Comparison of ENCODE assay signal across 8 cellular contexts in genomic region chr17:41786227-41787020, GRCh38. TPM values are rescaled to one million over a fixed set of nuclear protein-coding genes. Genes with fewer than 3 reads are reported as not detected.
A peak's percentile ranks its signal among the peaks of the same experiment; 100 is the strongest.
DNase-seq lines count a peak whose midpoint lies in the region; ATAC-seq and TF ChIP-seq lines count a peak whose summit lies in the region.

JUP (minus strand) TSS chr17:41786711; CDS start chr17:41771854, 14,857 bp downstream.

- H3K27ac Mint-ChIP-seq in activated CD8-positive, alpha-beta T cell treated with anti-CD3 and anti-CD28 coated beads, Interleukin-2, amount 10 ng/mL, durations not matched to agents 7 days and 5 days = no peak within 1 kb of the TSS

- H3K4me3 ChIP-seq in A673 (ENCODE audit: low read depth, low read length, poor library complexity, severe bottlenecking) = peak within 1 kb of the TSS; percentile 59
- H3K4me3 ChIP-seq in right lobe of liver = peak within 1 kb of the TSS; percentile 71 to 85 (median 80)

- H3K27me3 ChIP-seq in A673 (replicated peaks; ENCODE audit: insufficient read depth, low read depth, low read length, poor library complexity) (no peaks in the 10 kb centered on the region), right lobe of liver (no peaks in the 10 kb centered on the region)

- H3K9me3 ChIP-seq in A673 (ENCODE audit: low read depth, low read length, poor library complexity, severe bottlenecking) (no peaks in the 10 kb centered on the region), right lobe of liver (no peaks in the 10 kb centered on the region)

- H3K27me3 Mint-ChIP-seq in activated CD8-positive, alpha-beta T cell treated with anti-CD3 and anti-CD28 coated beads, Interleukin-2, amount 10 ng/mL, durations not matched to agents 7 days and 5 days (ENCODE audit: low read depth) = peaks cover 34% of the 10 kb centered on the region

- H3K9me3 Mint-ChIP-seq in activated CD8-positive, alpha-beta T cell treated with anti-CD3 and anti-CD28 coated beads, Interleukin-2, amount 10 ng/mL, durations not matched to agents 7 days and 5 days (ENCODE audit: insufficient read depth) = no peaks in the 10 kb centered on the region

- H3K27ac ChIP-seq in A673 (ENCODE audit: low read depth, low read length, poor library complexity, severe bottlenecking) (peak within 1 kb of the TSS; percentile 40), right lobe of liver (peak within 1 kb of the TSS; percentile 91 to 95 (median 95))

- peak; percentile 99 for TF ChIP-seq POLR2A in right lobe of liver (IDR thresholded peaks at IDR 0.05)

- under 1% methylated on average over 13 of the region's 79 CpGs for WGBS in right lobe of liver (ENCODE audit: insufficient coverage, low coverage, low lambda C conversion rate, missing lambda C conversion rate)

- TF ChIP-seq CTCF in A673 (conservative IDR thresholded peaks at IDR 0.05; ENCODE audit: low read depth, low read length) (peak; percentile 38; the same call in 1 of the 2 replicates), right lobe of liver (IDR thresholded peaks at IDR 0.05) (peak; percentile 81 to 86 (median 85))

- CTCF ChIA-PET in A673 (lab: Charles Lee) = interaction anchor here (0.6 to 1.0 kb wide), 3 partner anchors 25 to 282 kb away, joined by 3 to 5 read pairs (median 3); partner anchors contain the start of gene P3H4
- CTCF ChIA-PET in activated CD8-positive, alpha-beta T cell treated with anti-CD3 and anti-CD28 coated beads, Interleukin-2, amount 10 ng/mL, durations not matched to agents 7 days and 5 days (lab: Charles Lee) = interaction anchor here (0.8 to 2.0 kb wide), 14 partner anchors 8 to 173 kb away, joined by 3 to 18 read pairs (median 4); partner anchors contain the start of gene P3H4

- BruUV-seq in A673 (replicated peaks; lab: Mats Ljungman, UMichigan) = no TSS peak

- peak; percentile 77 for ATAC-seq in GM19023 (IDR thresholded peaks at IDR 0.05; ENCODE audit: unreplicated experiment)
- ATAC-seq in HG03521 (IDR thresholded peaks at IDR 0.05; ENCODE audit: unreplicated experiment) = peak; percentile 70
- peak; percentile 94 for ATAC-seq in activated CD8-positive, alpha-beta T cell treated with anti-CD3 and anti-CD28 coated beads, Interleukin-2, amount 10 ng/mL, durations not matched to agents 7 days and 5 days
- ATAC-seq in right lobe of liver = peak; percentile 94 to 98 (median 96)

- H3K36me3 Mint-ChIP-seq in activated CD8-positive, alpha-beta T cell treated with anti-CD3 and anti-CD28 coated beads, Interleukin-2, amount 10 ng/mL, durations not matched to agents 7 days and 5 days (ENCODE audit: low read depth) = no peaks in the 10 kb centered on the region

- intact Hi-C loops in A673 (cut with micrococcal nuclease; ENCODE audit: unreplicated experiment) (no loop called here), right lobe of liver (cut with DNase I) (no loop called here)

- POLR2A ChIA-PET in A673 (lab: Charles Lee; ENCODE audit: low non-redundant PET) = interaction anchor here (0.5 kb wide), 1 partner anchor 882 kb away, joined by 3 read pairs; no protein-coding TSS in a partner anchor
- POLR2A ChIA-PET in activated CD8-positive, alpha-beta T cell treated with anti-CD3 and anti-CD28 coated beads, Interleukin-2, amount 10 ng/mL, durations not matched to agents 7 days and 5 days (lab: Charles Lee) = interaction anchor here (0.6 kb wide), 1 partner anchor 142 kb away, joined by 3 read pairs; no protein-coding TSS in a partner anchor

- H3K4me1 Mint-ChIP-seq in activated CD8-positive, alpha-beta T cell treated with anti-CD3 and anti-CD28 coated beads, Interleukin-2, amount 10 ng/mL, durations not matched to agents 7 days and 5 days (ENCODE audit: low read depth) = peaks cover 40% of the 10 kb centered on the region

- peak within 1 kb of the TSS; percentile 53 for H3K4me3 Mint-ChIP-seq in activated CD8-positive, alpha-beta T cell treated with anti-CD3 and anti-CD28 coated beads, Interleukin-2, amount 10 ng/mL, durations not matched to agents 7 days and 5 days

- peaks cover 12% of the 10 kb centered on the region for H3K4me1 ChIP-seq in A673 (ENCODE audit: insufficient read depth, low read length, poor library complexity, severe bottlenecking)
- H3K4me1 ChIP-seq in right lobe of liver = peaks cover 0 to 34% (median 10%) of the 10 kb centered on the region in 4 donors

- no peaks in the 10 kb centered on the region for H3K36me3 ChIP-seq in A673 (ENCODE audit: insufficient read depth, low read length, poor library complexity, severe bottlenecking)
- no peaks in the 10 kb centered on the region for H3K36me3 ChIP-seq in right lobe of liver

- DNase-seq in A673 (ENCODE audit: low spot score) (peak; percentile 97), NCI-H774 (lab: John Stamatoyannopoulos, UW) (peak; percentile 100), ecto neural progenitor cell (ENCODE audit: low spot score) (peak; percentile 100), right lobe of liver (peak; percentile 100)
- peak; percentile 90 for DNase-seq in activated CD8-positive, alpha-beta T cell treated with anti-CD3 and anti-CD28 coated beads, Interleukin-2, amount 10 ng/mL, durations not matched to agents 7 days and 5 days
- DNase-seq in stimulated activated CD4-positive, alpha-beta T cell treated with anti-CD3 and anti-CD28 coated beads, Interleukin-4, amount 100 ng/mL, for 24 hours = peak; percentile 89

RNA-seq across cellular contexts. Expression of gene JUP, which starts in this region (rescaled TPM):
- 15.7 and 25.2 TPM in 2 replicates for total RNA-seq in A673 (2021)
- total RNA-seq in activated CD8-positive, alpha-beta T cell treated with anti-CD3 and anti-CD28 coated beads, Interleukin-2, amount 10 ng/mL, durations not matched to agents 7 days and 5 days = 1 to 10 TPM; 5.2 to 6.0 TPM
- total RNA-seq in right lobe of liver = 10 to 100 TPM; 54.3 to 74.8 (median 65.7) TPM

Comparison
In these comparisons a context has a peak if more than half of its experiments do, and no peak if none do; other contexts are left out.
1. Peak in every context shown above with its lines: DNase-seq, ATAC-seq, H3K4me3 ChIP-seq and H3K27ac ChIP-seq.